In the genomic region with DNA sequence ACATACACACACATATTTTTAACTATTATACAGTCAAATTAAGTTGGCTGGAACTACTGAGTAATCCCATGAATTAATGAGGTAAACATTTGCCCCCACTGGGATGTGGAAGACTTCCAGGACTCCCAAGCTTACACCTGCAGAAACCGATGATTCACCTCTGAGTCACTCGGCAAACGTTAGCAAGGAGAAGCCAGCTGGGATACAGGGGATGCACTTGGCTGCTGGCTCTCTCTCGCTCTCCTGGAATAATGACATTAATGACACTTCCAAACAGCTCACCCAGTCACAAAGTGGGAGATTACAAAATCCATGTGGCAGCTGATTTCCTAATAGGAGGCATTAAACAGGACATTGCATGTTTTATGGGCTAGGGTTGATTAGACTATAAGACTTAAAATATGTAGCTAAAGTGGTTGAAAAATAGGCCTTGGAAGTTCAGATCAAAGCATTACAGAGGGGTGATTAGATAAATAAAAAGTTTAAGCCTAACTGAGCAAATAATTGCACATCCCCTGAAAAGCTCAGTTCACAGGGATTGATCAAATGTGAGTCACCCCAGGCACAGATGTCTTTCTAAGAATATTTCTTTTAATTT, we compare ENCODE assay signal across 10 cellular contexts.
DNase-seq lines count a peak whose midpoint lies in the region; ATAC-seq and TF ChIP-seq lines count a peak whose summit lies in the region.
"Had no signal": no experiment of that assay in that cellular context is flagged by ENCODE, and none has a peak within 500 bp of the region (broad histone marks: within the 10 kb centered on the region; RNA-seq: fewer than 3 reads in every experiment).

No MANE protein-coding gene starts in this region.

- H3K9ac ChIP-seq in endodermal cell (ENCODE audit: extremely low read depth, low read length, poor library complexity, severe bottlenecking), result no peak overlapping the region

- peak; percentile 27 for DNase-seq in HFF-Myc (ENCODE audit: extremely low read depth, low read depth)
- DNase-seq in NCI-H510A (lab: John Stamatoyannopoulos, UW), result peak; percentile 78
- peak; percentile 85 for DNase-seq in endodermal cell
- peak; percentile 25 for DNase-seq in pons (ENCODE audit: low spot score)
- DNase-seq in stimulated activated effector memory CD8-positive, alpha-beta T cell treated with anti-CD3 and anti-CD28 coated beads, Interleukin-12 subunit alpha, Interleukin-12 subunit beta, amount 100 ng/mL, for 72 hours (ENCODE audit: low spot score in 2 of 2), result no peak
- DNase-seq in nephron progenitor cell, result no peak
- DNase-seq: NCI-H187 had no signal

- no peaks in the 10 kb centered on the region for H3K9me3 ChIP-seq in endodermal cell (ENCODE audit: control insufficient read depth, low read length)
- H3K9me3 ChIP-seq: breast epithelium had no signal

- H3K36me3 ChIP-seq in endodermal cell (ENCODE audit: control insufficient read depth, insufficient read depth, low read length), result no peaks in the 10 kb centered on the region
- H3K36me3 ChIP-seq: breast epithelium had no signal

- no peak overlapping the region for H3K27ac ChIP-seq in endodermal cell (ENCODE audit: low read depth, low read length)
- H3K27ac ChIP-seq: breast epithelium had no signal

- ATAC-seq in GM19397 (IDR thresholded peaks at IDR 0.05; ENCODE audit: unreplicated experiment) (no peak), GM21737 (IDR thresholded peaks at IDR 0.05; ENCODE audit: unreplicated experiment) (no peak)
- no peak for ATAC-seq in stimulated activated effector memory CD8-positive, alpha-beta T cell treated with anti-CD3 and anti-CD28 coated beads, Interleukin-12 subunit alpha, Interleukin-12 subunit beta, amount 100 ng/mL, for 72 hours

- H3K9me3 Mint-ChIP-seq in endodermal cell (no peaks in the 10 kb centered on the region), nephron progenitor cell (no peaks in the 10 kb centered on the region)
- H3K9me3 Mint-ChIP-seq in stimulated activated effector memory CD8-positive, alpha-beta T cell treated with anti-CD3 and anti-CD28 coated beads, Interleukin-12 subunit alpha, Interleukin-12 subunit beta, amount 100 ng/mL, for 72 hours, result peaks cover 2% of the 10 kb centered on the region

- H3K27me3 ChIP-seq in endodermal cell (ENCODE audit: control insufficient read depth, insufficient read depth, low read length, poor library complexity, severe bottlenecking), result no peaks in the 10 kb centered on the region

- H3K4me3 Mint-ChIP-seq in endodermal cell (no peak overlapping the region), nephron progenitor cell (no peak overlapping the region)
- no peak overlapping the region for H3K4me3 Mint-ChIP-seq in stimulated activated effector memory CD8-positive, alpha-beta T cell treated with anti-CD3 and anti-CD28 coated beads, Interleukin-12 subunit alpha, Interleukin-12 subunit beta, amount 100 ng/mL, for 72 hours

- H3K4me1 Mint-ChIP-seq in endodermal cell (peaks cover 24% of the 10 kb centered on the region), nephron progenitor cell (peaks cover 5% of the 10 kb centered on the region)
- H3K4me1 Mint-ChIP-seq in stimulated activated effector memory CD8-positive, alpha-beta T cell treated with anti-CD3 and anti-CD28 coated beads, Interleukin-12 subunit alpha, Interleukin-12 subunit beta, amount 100 ng/mL, for 72 hours, result no peaks in the 10 kb centered on the region

- H3K4me1 ChIP-seq in endodermal cell (ENCODE audit: control insufficient read depth, insufficient read depth, low read length), result peaks cover 11% of the 10 kb centered on the region
- H3K4me1 ChIP-seq: breast epithelium had no signal

- H3K27me3 Mint-ChIP-seq in endodermal cell (ENCODE audit: insufficient read depth), result peaks cover 18% of the 10 kb centered on the region
- peaks cover 6% of the 10 kb centered on the region for H3K27me3 Mint-ChIP-seq in nephron progenitor cell (ENCODE audit: low read depth, poor library complexity)

- H3K36me3 Mint-ChIP-seq in endodermal cell (ENCODE audit: low read depth) (no peaks in the 10 kb centered on the region), nephron progenitor cell (ENCODE audit: low read depth) (no peaks in the 10 kb centered on the region)
- no peaks in the 10 kb centered on the region for H3K36me3 Mint-ChIP-seq in stimulated activated effector memory CD8-positive, alpha-beta T cell treated with anti-CD3 and anti-CD28 coated beads, Interleukin-12 subunit alpha, Interleukin-12 subunit beta, amount 100 ng/mL, for 72 hours

- TF ChIP-seq CTCF in HFF-Myc (IDR thresholded peaks at IDR 0.05; ENCODE audit: low read depth, low read length, missing control alignments), result no peak
- no peak for TF ChIP-seq CTCF in endodermal cell (conservative IDR thresholded peaks at IDR 0.05)
- no peak for TF ChIP-seq CTCF in nephron progenitor cell (IDR thresholded peaks at IDR 0.05)

- WGBS in endodermal cell (ENCODE audit: insufficient coverage in 1 of 2, insufficient read length in 1 of 2), 2 experiments, result 27 to 48% methylated on average over 3 to 4 of the region's 4 CpGs

- peak overlapping the region; percentile 50 for H3K27ac Mint-ChIP-seq in endodermal cell
- H3K27ac Mint-ChIP-seq in stimulated activated effector memory CD8-positive, alpha-beta T cell treated with anti-CD3 and anti-CD28 coated beads, Interleukin-12 subunit alpha, Interleukin-12 subunit beta, amount 100 ng/mL, for 72 hours, result no peak overlapping the region
- H3K27ac Mint-ChIP-seq in nephron progenitor cell, result no peak overlapping the region

- no peak overlapping the region for H3K4me3 ChIP-seq in HFF-Myc (replicated peaks; ENCODE audit: low read depth, low read length)
- no peak overlapping the region for H3K4me3 ChIP-seq in endodermal cell (ENCODE audit: low read length)
- H3K4me3 ChIP-seq: breast epithelium had no signal

Comparison
In these comparisons a context has a peak if more than half of its experiments do, and no peak if none do; other contexts are left out.
1. DNase-seq: peak in HFF-Myc (single experiment), NCI-H510A (single experiment), endodermal cell (single experiment) and pons (single experiment); none in stimulated activated effector memory CD8-positive, alpha-beta T cell treated with anti-CD3 and anti-CD28 coated beads, Interleukin-12 subunit alpha, Interleukin-12 subunit beta, amount 100 ng/mL, for 72 hours (0 of 2) and nephron progenitor cell (single experiment).